In the genomic region with DNA sequence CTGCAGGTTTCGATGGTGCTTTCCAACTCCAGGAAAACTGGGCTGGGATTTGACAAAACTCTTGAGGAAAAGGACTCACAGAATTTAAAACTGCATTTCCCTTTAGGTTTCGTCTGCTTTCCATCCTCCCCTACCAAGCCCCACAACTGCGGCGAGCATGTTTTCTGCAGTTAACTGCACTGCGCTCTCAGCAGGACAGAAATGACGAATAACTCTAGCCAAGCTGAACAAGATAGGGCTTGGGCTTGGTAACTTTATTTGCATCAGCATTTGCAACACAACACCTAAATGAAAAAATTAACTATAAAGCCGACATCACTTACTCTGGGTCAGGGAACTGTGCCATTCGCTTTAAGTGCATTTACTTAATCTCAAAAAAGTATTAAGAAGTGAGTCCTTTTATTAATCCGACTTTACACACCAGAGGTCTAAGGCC, we compare ENCODE assay signal across 8 cellular contexts. TPM values are rescaled to one million over a fixed set of nuclear protein-coding genes. Genes with fewer than 3 reads are reported as not detected.
DNase-seq lines count a peak whose midpoint lies in the region; TF ChIP-seq lines count a peak whose summit lies in the region.

No MANE protein-coding gene starts in this region.

- H3K4me1 Mint-ChIP-seq in HFFc6 (ENCODE audit: low read depth) (peaks cover 27% of the 10 kb centered on the region), nephron progenitor cell (peaks cover 39% of the 10 kb centered on the region)

- peaks cover 5% of the 10 kb centered on the region; the same call in 1 of the 2 replicates for H3K9me3 Mint-ChIP-seq in HFFc6
- peaks cover 13% of the 10 kb centered on the region for H3K9me3 Mint-ChIP-seq in nephron progenitor cell

- H3K9me3 ChIP-seq in fibroblast of lung (ENCODE audit: control insufficient read depth, insufficient read depth, low read depth, low read length) = no peaks in the 10 kb centered on the region

- peak overlapping the region; percentile 86 for H3K27ac Mint-ChIP-seq in HFFc6
- H3K27ac Mint-ChIP-seq in nephron progenitor cell = peak overlapping the region; percentile 99

- no peak for TF ChIP-seq POLR2A in NB4 (IDR thresholded peaks at IDR 0.05; ENCODE audit: extremely low read depth, insufficient read length)

- H4K20me1 ChIP-seq in fibroblast of lung (ENCODE audit: control insufficient read depth, extremely low read depth, insufficient read depth, low read length) = no peaks in the 10 kb centered on the region

- peaks cover 5% of the 10 kb centered on the region for H3K4me1 ChIP-seq in fibroblast of lung (ENCODE audit: control insufficient read depth, extremely low read depth, insufficient read depth, low read length)

- H3K4me2 ChIP-seq in fibroblast of lung (ENCODE audit: extremely low read depth, insufficient read depth, low read length) = peak overlapping the region; percentile 92

- peak; percentile 24 for DNase-seq in activated gamma-delta T cell treated with Interleukin-2 at 50 U/mL for 16 hours
- DNase-seq in activated gamma-delta T cell (lab: John Stamatoyannopoulos, UW) = no peak
- no peak for DNase-seq in HFFc6
- DNase-seq in NB4 (ENCODE audit: low read depth) = peak; percentile 77
- peak; percentile 70 for DNase-seq in activated CD8-positive, alpha-beta memory T cell treated with anti-CD3 and anti-CD28 coated beads for 24 hours
- peak in 1 of 2 donors; percentile 62 for DNase-seq in fibroblast of lung (ENCODE audit: low read depth in 2 of 2)
- no peak for DNase-seq in nephron progenitor cell
- no peak for DNase-seq in putamen (ENCODE audit: low spot score)

- H3K9ac ChIP-seq in fibroblast of lung (ENCODE audit: insufficient read depth, low read length) = no peak overlapping the region

- no peaks in the 10 kb centered on the region for H3K36me3 ChIP-seq in fibroblast of lung (ENCODE audit: control insufficient read depth, insufficient read depth, low read length)

- H3K27me3 Mint-ChIP-seq in HFFc6 (ENCODE audit: insufficient read depth) = peaks cover 2% of the 10 kb centered on the region
- H3K27me3 Mint-ChIP-seq in nephron progenitor cell (ENCODE audit: low read depth, poor library complexity) = no peaks in the 10 kb centered on the region

- TF ChIP-seq CTCF in HFFc6 (IDR thresholded peaks at IDR 0.05) = no peak
- TF ChIP-seq CTCF in NB4 (IDR thresholded peaks at IDR 0.05; ENCODE audit: low read depth, low read length) = no peak
- TF ChIP-seq CTCF in fibroblast of lung (conservative IDR thresholded peaks at IDR 0.05 in 1 of 2, IDR thresholded peaks at IDR 0.05 in 1 of 2; ENCODE audit: low read depth in 1 of 2, low read length in 2 of 2) = no peak
- no peak for TF ChIP-seq CTCF in nephron progenitor cell (IDR thresholded peaks at IDR 0.05)

- H3K27me3 ChIP-seq in fibroblast of lung (ENCODE audit: control insufficient read depth, insufficient read depth, low read length) = no peaks in the 10 kb centered on the region

- H2AFZ ChIP-seq in fibroblast of lung (ENCODE audit: low read length) = peak overlapping the region; percentile 98

- H3K27ac ChIP-seq in fibroblast of lung (ENCODE audit: insufficient read depth, low read length) = peak overlapping the region; percentile 86

- peaks cover 5% of the 10 kb centered on the region; the same call in 1 of the 2 replicates for H3K36me3 Mint-ChIP-seq in HFFc6 (ENCODE audit: low read depth)
- peaks cover 7% of the 10 kb centered on the region for H3K36me3 Mint-ChIP-seq in nephron progenitor cell (ENCODE audit: low read depth)

- H3K4me3 ChIP-seq in NB4 (ENCODE audit: low read depth, low read length) (peak overlapping the region; percentile 88), fibroblast of lung (replicated peaks in 1 of 4; ENCODE audit: control extremely low read depth in 1 of 4, insufficient read depth in 1 of 4, low read depth in 3 of 4, low read length in 4 of 4) (peak overlapping the region; percentile 69 to 94 (median 81))

- peaks cover 41% of the 10 kb centered on the region for H3K79me2 ChIP-seq in fibroblast of lung (ENCODE audit: control insufficient read depth, insufficient read depth, low read length)

- peak overlapping the region; percentile 98 for H3K4me3 Mint-ChIP-seq in HFFc6
- peak overlapping the region; percentile 97 for H3K4me3 Mint-ChIP-seq in nephron progenitor cell

RNA-seq across cellular contexts. Expression of a gene that starts 0.7 kb away (rescaled TPM):
- total RNA-seq in HFFc6 (2021; fragmentation: NEBNext Ultra II Directional; extraction: Animal tissue kit (Norgen Biotek cat#: 25700)) = 10 to 100 TPM; 17.2 to 22.0 (median 20.2) TPM
- 33.6 and 40.1 TPM in 2 replicates for total RNA-seq in fibroblast of lung
- polyA plus RNA-seq in fibroblast of lung = 22.0 and 23.8 TPM in 2 replicates
- 9.5 and 11.4 TPM in 2 replicates for polyA plus RNA-seq in fibroblast of lung (2012)
- polyA minus RNA-seq in fibroblast of lung (ENCODE audit: low replicate concordance) = 7.6 and 17.4 TPM in 2 replicates

RNA-seq across cellular contexts. Expression of a gene that starts 10.5 kb away (rescaled TPM):
- total RNA-seq in HFFc6 (2021; fragmentation: NEBNext Ultra II Directional; extraction: Animal tissue kit (Norgen Biotek cat#: 25700)) = 10 to 100 TPM; 42.7 to 61.7 (median 58.4) TPM
- 353 and 378 TPM in 2 replicates for total RNA-seq in fibroblast of lung
- 199 and 200 TPM in 2 replicates for polyA plus RNA-seq in fibroblast of lung
- 118 and 132 TPM in 2 replicates for polyA plus RNA-seq in fibroblast of lung (2012)
- 29.0 and 36.5 TPM in 2 replicates for polyA minus RNA-seq in fibroblast of lung (ENCODE audit: low replicate concordance)

Comparison
In these comparisons a context has a peak if more than half of its experiments do, and no peak if none do; other contexts are left out.
1. DNase-seq: peak in activated gamma-delta T cell treated with Interleukin-2 at 50 U/mL for 16 hours (single experiment), NB4 (single experiment) and activated CD8-positive, alpha-beta memory T cell treated with anti-CD3 and anti-CD28 coated beads for 24 hours (single experiment); none in activated gamma-delta T cell (single experiment), HFFc6 (single experiment), nephron progenitor cell (single experiment) and putamen (single experiment).